1 cellular context compared by ENCODE assay signal in the genomic region with DNA sequence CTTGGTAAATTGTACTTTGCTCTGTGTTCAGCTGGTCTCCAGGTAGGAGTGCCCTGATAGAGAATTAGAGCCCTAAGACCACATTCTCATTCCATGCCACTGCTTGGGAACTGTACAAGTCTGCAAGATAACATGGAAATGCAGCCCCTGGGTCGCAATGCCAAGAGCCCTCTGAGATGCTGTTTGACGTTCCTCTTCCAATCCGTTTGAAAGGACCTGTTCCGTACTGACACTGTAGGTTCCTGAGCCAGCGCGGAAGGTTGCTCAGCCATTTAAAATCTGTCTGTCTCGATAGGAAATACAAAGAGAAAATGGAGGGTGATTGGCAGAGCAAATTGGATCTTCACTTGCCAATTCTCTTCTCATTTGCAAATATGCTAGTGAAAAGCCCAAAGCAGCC.
TF ChIP-seq lines count a peak whose summit lies in the region.

No MANE protein-coding gene starts in this region.

TF ChIP-seq in GM23338, 12 proteins besides CTCF, POLR2A, EP300 and RAD21 (continued from another document):
- TF ChIP-seq, protein P1, sequence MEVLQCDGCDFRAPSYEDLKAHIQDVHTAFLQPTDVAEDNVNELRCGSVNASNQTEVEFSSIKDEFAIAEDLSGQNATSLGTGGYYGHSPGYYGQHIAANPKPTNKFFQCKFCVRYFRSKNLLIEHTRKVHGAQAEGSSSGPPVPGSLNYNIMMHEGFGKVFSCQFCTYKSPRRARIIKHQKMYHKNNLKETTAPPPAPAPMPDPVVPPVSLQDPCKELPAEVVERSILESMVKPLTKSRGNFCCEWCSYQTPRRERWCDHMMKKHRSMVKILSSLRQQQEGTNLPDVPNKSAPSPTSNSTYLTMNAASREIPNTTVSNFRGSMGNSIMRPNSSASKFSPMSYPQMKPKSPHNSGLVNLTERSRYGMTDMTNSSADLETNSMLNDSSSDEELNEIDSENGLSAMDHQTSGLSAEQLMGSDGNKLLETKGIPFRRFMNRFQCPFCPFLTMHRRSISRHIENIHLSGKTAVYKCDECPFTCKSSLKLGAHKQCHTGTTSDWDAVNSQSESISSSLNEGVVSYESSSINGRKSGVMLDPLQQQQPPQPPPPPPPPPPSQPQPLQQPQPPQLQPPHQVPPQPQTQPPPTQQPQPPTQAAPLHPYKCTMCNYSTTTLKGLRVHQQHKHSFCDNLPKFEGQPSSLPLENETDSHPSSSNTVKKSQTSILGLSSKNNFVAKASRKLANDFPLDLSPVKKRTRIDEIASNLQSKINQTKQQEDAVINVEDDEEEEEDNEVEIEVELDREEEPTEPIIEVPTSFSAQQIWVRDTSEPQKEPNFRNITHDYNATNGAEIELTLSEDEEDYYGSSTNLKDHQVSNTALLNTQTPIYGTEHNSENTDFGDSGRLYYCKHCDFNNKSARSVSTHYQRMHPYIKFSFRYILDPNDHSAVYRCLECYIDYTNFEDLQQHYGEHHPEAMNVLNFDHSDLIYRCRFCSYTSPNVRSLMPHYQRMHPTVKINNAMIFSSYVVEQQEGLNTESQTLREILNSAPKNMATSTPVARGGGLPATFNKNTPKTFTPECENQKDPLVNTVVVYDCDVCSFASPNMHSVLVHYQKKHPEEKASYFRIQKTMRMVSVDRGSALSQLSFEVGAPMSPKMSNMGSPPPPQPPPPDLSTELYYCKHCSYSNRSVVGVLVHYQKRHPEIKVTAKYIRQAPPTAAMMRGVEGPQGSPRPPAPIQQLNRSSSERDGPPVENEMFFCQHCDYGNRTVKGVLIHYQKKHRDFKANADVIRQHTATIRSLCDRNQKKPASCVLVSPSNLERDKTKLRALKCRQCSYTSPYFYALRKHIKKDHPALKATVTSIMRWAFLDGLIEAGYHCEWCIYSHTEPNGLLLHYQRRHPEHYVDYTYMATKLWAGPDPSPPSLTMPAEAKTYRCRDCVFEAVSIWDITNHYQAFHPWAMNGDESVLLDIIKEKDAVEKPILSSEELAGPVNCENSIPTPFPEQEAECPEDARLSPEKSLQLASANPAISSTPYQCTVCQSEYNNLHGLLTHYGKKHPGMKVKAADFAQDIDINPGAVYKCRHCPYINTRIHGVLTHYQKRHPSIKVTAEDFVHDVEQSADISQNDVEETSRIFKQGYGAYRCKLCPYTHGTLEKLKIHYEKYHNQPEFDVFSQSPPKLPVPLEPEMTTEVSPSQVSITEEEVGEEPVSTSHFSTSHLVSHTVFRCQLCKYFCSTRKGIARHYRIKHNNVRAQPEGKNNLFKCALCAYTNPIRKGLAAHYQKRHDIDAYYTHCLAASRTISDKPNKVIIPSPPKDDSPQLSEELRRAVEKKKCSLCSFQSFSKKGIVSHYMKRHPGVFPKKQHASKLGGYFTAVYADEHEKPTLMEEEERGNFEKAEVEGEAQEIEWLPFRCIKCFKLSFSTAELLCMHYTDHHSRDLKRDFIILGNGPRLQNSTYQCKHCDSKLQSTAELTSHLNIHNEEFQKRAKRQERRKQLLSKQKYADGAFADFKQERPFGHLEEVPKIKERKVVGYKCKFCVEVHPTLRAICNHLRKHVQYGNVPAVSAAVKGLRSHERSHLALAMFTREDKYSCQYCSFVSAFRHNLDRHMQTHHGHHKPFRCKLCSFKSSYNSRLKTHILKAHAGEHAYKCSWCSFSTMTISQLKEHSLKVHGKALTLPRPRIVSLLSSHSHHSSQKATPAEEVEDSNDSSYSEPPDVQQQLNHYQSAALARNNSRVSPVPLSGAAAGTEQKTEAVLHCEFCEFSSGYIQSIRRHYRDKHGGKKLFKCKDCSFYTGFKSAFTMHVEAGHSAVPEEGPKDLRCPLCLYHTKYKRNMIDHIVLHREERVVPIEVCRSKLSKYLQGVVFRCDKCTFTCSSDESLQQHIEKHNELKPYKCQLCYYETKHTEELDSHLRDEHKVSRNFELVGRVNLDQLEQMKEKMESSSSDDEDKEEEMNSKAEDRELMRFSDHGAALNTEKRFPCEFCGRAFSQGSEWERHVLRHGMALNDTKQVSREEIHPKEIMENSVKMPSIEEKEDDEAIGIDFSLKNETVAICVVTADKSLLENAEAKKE (CRISPR knock-in tag; IDR thresholded peaks at IDR 0.05), result no peak
- TF ChIP-seq EZH2 (IDR thresholded peaks at IDR 0.05; ENCODE audit: low read depth, unreplicated experiment) (no peak), ZNF114 (CRISPR knock-in tag; IDR thresholded peaks at IDR 0.05) (no peak), ZNF331 (CRISPR knock-in tag; IDR thresholded peaks at IDR 0.05; ENCODE audit: low read depth) (no peak), CREB1 (CRISPR knock-in tag; IDR thresholded peaks at IDR 0.05; ENCODE audit: low read depth) (no peak), STAT1 (IDR thresholded peaks at IDR 0.05; ENCODE audit: unreplicated experiment) (no peak), JUNB (IDR thresholded peaks at IDR 0.05; ENCODE audit: unreplicated experiment) (no peak)
- TF ChIP-seq, protein P2, sequence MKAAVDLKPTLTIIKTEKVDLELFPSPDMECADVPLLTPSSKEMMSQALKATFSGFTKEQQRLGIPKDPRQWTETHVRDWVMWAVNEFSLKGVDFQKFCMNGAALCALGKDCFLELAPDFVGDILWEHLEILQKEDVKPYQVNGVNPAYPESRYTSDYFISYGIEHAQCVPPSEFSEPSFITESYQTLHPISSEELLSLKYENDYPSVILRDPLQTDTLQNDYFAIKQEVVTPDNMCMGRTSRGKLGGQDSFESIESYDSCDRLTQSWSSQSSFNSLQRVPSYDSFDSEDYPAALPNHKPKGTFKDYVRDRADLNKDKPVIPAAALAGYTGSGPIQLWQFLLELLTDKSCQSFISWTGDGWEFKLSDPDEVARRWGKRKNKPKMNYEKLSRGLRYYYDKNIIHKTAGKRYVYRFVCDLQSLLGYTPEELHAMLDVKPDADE (IDR thresholded peaks at IDR 0.05), result no peak
